Comparison of ENCODE assay signal across 11 cellular contexts in genomic region chr4:159191989-159192388, GRCh38.
A peak's percentile ranks its signal among the peaks of the same experiment; 100 is the strongest.
DNase-seq lines count a peak whose midpoint lies in the region; ATAC-seq and TF ChIP-seq lines count a peak whose summit lies in the region.
"Had no signal": no experiment of that assay in that cellular context is flagged by ENCODE, and none has a peak within 500 bp of the region (broad histone marks: within the 10 kb centered on the region; RNA-seq: fewer than 3 reads in every experiment).

No MANE protein-coding gene starts in this region.

- H3K4me1 ChIP-seq in endodermal cell (ENCODE audit: control insufficient read depth, insufficient read depth, low read length), result no peaks in the 10 kb centered on the region

- H3K36me3 ChIP-seq in endodermal cell (ENCODE audit: control insufficient read depth, insufficient read depth, low read length), result peaks cover 20% of the 10 kb centered on the region

- no peaks in the 10 kb centered on the region for H3K9me3 ChIP-seq in endodermal cell (ENCODE audit: control insufficient read depth, low read length)

- H3K4me3 ChIP-seq in endodermal cell (ENCODE audit: low read length), result no peak overlapping the region
- no peak overlapping the region for H3K4me3 ChIP-seq in dorsolateral prefrontal cortex

- peaks cover 4% of the 10 kb centered on the region for H3K4me1 Mint-ChIP-seq in endodermal cell
- H3K4me1 Mint-ChIP-seq: B cell had no signal

- WGBS in endodermal cell (ENCODE audit: insufficient coverage in 1 of 2, insufficient read length in 1 of 2), 2 experiments, result 48 to 56% methylated on average over 5 of the region's 5 CpGs

- H3K27ac ChIP-seq in endodermal cell (ENCODE audit: low read depth, low read length), result no peak overlapping the region
- no peak overlapping the region for H3K27ac ChIP-seq in dorsolateral prefrontal cortex

- H3K9ac ChIP-seq in endodermal cell (ENCODE audit: extremely low read depth, low read length, poor library complexity, severe bottlenecking), result no peak overlapping the region

- intact Hi-C loops in dorsolateral prefrontal cortex (cut with DNase I), result no loop called here

- no peak overlapping the region for H3K4me3 Mint-ChIP-seq in endodermal cell
- H3K4me3 Mint-ChIP-seq: activated CD4-positive, alpha-beta memory T cell treated with anti-CD3 and anti-CD28 coated beads for 36 hours; B cell had no signal

- H3K27me3 Mint-ChIP-seq in endodermal cell (ENCODE audit: insufficient read depth), result no peaks in the 10 kb centered on the region
- H3K27me3 Mint-ChIP-seq: activated CD4-positive, alpha-beta memory T cell treated with anti-CD3 and anti-CD28 coated beads for 36 hours; B cell had no signal

- no peak for ATAC-seq in HG02840 (IDR thresholded peaks at IDR 0.05; ENCODE audit: low FRiP score, unreplicated experiment)
- no peak for ATAC-seq in GM21360 (IDR thresholded peaks at IDR 0.05; ENCODE audit: unreplicated experiment)

- no peaks in the 10 kb centered on the region for H3K27me3 ChIP-seq in endodermal cell (ENCODE audit: control insufficient read depth, insufficient read depth, low read length, poor library complexity, severe bottlenecking)
- no peaks in the 10 kb centered on the region for H3K27me3 ChIP-seq in dorsolateral prefrontal cortex

- peak; percentile 80 for TF ChIP-seq CTCF in endodermal cell (conservative IDR thresholded peaks at IDR 0.05)
- TF ChIP-seq CTCF in dorsolateral prefrontal cortex (IDR thresholded peaks at IDR 0.05 in 54 of 56, conservative IDR thresholded peaks at IDR 0.05 in 2 of 56; ENCODE audit: low read depth in 1 of 56, partially characterized antibody in 56 of 56), result peak in 6 of 56 donors; percentile 9 to 22 (median 18)

- H3K9me3 Mint-ChIP-seq in endodermal cell, result no peaks in the 10 kb centered on the region
- H3K9me3 Mint-ChIP-seq: activated CD4-positive, alpha-beta memory T cell treated with anti-CD3 and anti-CD28 coated beads for 36 hours had no signal

- DNase-seq in NCI-H146 (lab: John Stamatoyannopoulos, UW), result peak; percentile 16
- no peak for DNase-seq in NCI-H146 treated with DMSO at 0.1 percent for 48 hours (lab: John Stamatoyannopoulos, UW; ENCODE audit: unreplicated experiment)
- peak; percentile 30 for DNase-seq in MV-4-11 (lab: John Stamatoyannopoulos, UW)
- DNase-seq in endodermal cell, result peak; percentile 62
- peak; percentile 63 for DNase-seq in renal cortical epithelial cell (ENCODE audit: low read depth)
- DNase-seq in dorsolateral prefrontal cortex, result no peak
- DNase-seq: activated CD4-positive, alpha-beta memory T cell treated with anti-CD3 and anti-CD28 coated beads for 36 hours; hippocampal formation had no signal

- H3K36me3 Mint-ChIP-seq in endodermal cell (ENCODE audit: low read depth), result peaks cover 9% of the 10 kb centered on the region

- no peak overlapping the region for H3K27ac Mint-ChIP-seq in endodermal cell
- H3K27ac Mint-ChIP-seq: activated CD4-positive, alpha-beta memory T cell treated with anti-CD3 and anti-CD28 coated beads for 36 hours; B cell had no signal

Comparison
In these comparisons a context has a peak if more than half of its experiments do, and no peak if none do; other contexts are left out.
1. DNase-seq: peak in NCI-H146 (single experiment), MV-4-11 (single experiment), endodermal cell (single experiment) and renal cortical epithelial cell (single experiment); none in NCI-H146 treated with DMSO at 0.1 percent for 48 hours (single experiment) and dorsolateral prefrontal cortex (0 of 10).